ENCODE assay signal across 1 cellular context in genomic region chr21:34959607-34960006, GRCh38.
TF ChIP-seq lines count a peak whose summit lies in the region.

No MANE protein-coding gene starts in this region.

TF ChIP-seq in H1, 55 proteins besides CTCF, POLR2A, EP300 and RAD21:
- TF ChIP-seq SRF (IDR thresholded peaks at IDR 0.05; ENCODE audit: low read depth, low read length) (no peak), NANOG (IDR thresholded peaks at IDR 0.05; ENCODE audit: insufficient read depth, low read depth, low read length, poor library complexity, severe bottlenecking) (no peak)
